ENCODE assay signal across 8 cellular contexts in genomic region chr1:111618953-111619634, GRCh38. TPM values are rescaled to one million over a fixed set of nuclear protein-coding genes. Genes with fewer than 3 reads are reported as not detected.
A peak's percentile ranks its signal among the peaks of the same experiment; 100 is the strongest.
DNase-seq lines count a peak whose midpoint lies in the region; ATAC-seq lines count a peak whose summit lies in the region.

No MANE protein-coding gene starts in this region.

- H3K4me1 Mint-ChIP-seq in activated T-helper 2 cell treated with anti-CD3 and anti-CD28 coated beads, Interferon-gamma antibody, Interleukin-2, Interleukin-4, amounts not matched to agents 10 μg/mL and 5 μg/mL and 100 μg/mL, durations not matched to agents 14 hours and 24 hours and 36 hours (ENCODE audit: low read depth): peaks cover 66% of the 10 kb centered on the region

- intact Hi-C loops in activated T-helper 2 cell treated with anti-CD3 and anti-CD28 coated beads, Interferon-gamma antibody, Interleukin-2, Interleukin-4, amounts not matched to agents 10 μg/mL and 5 μg/mL and 100 μg/mL, durations not matched to agents 14 hours and 24 hours and 36 hours (cut with micrococcal nuclease): loop anchor here (1.0 to 2.0 kb wide), 2 partner anchors 18 to 111 kb away; no protein-coding TSS in a partner anchor

- peak overlapping the region; percentile 85 for H3K4me3 Mint-ChIP-seq in activated T-helper 2 cell treated with anti-CD3 and anti-CD28 coated beads, Interferon-gamma antibody, Interleukin-2, Interleukin-4, amounts not matched to agents 10 μg/mL and 5 μg/mL and 100 μg/mL, durations not matched to agents 14 hours and 24 hours and 36 hours (ENCODE audit: low read depth)

- no peaks in the 10 kb centered on the region for H3K27me3 Mint-ChIP-seq in activated T-helper 2 cell treated with anti-CD3 and anti-CD28 coated beads, Interferon-gamma antibody, Interleukin-2, Interleukin-4, amounts not matched to agents 10 μg/mL and 5 μg/mL and 100 μg/mL, durations not matched to agents 14 hours and 24 hours and 36 hours (ENCODE audit: low read depth)

- H3K36me3 Mint-ChIP-seq in activated T-helper 2 cell treated with anti-CD3 and anti-CD28 coated beads, Interferon-gamma antibody, Interleukin-2, Interleukin-4, amounts not matched to agents 10 μg/mL and 5 μg/mL and 100 μg/mL, durations not matched to agents 14 hours and 24 hours and 36 hours (ENCODE audit: low read depth): peaks cover 35% of the 10 kb centered on the region

- no peaks in the 10 kb centered on the region for H3K9me3 Mint-ChIP-seq in activated T-helper 2 cell treated with anti-CD3 and anti-CD28 coated beads, Interferon-gamma antibody, Interleukin-2, Interleukin-4, amounts not matched to agents 10 μg/mL and 5 μg/mL and 100 μg/mL, durations not matched to agents 14 hours and 24 hours and 36 hours

- ATAC-seq in GM18909 (IDR thresholded peaks at IDR 0.05; ENCODE audit: poor library complexity, unreplicated experiment) (peak; percentile 4), HG03064 (IDR thresholded peaks at IDR 0.05; ENCODE audit: low read depth, unreplicated experiment) (peak; percentile 3), GM18861 (IDR thresholded peaks at IDR 0.05; ENCODE audit: unreplicated experiment) (no peak)

- peak overlapping the region; percentile 65 for H3K27ac ChIP-seq in temporal lobe (ENCODE audit: low read depth, low read length)

- peak overlapping the region; percentile 79 for H3K27ac Mint-ChIP-seq in activated T-helper 2 cell treated with anti-CD3 and anti-CD28 coated beads, Interferon-gamma antibody, Interleukin-2, Interleukin-4, amounts not matched to agents 10 μg/mL and 5 μg/mL and 100 μg/mL, durations not matched to agents 14 hours and 24 hours and 36 hours

- no peak for DNase-seq in activated T-helper 2 cell treated with anti-CD3 and anti-CD28 coated beads, Interferon-gamma antibody, Interleukin-2, Interleukin-4, amounts not matched to agents 10 μg/mL and 5 μg/mL and 100 μg/mL, durations not matched to agents 14 hours and 24 hours and 36 hours (ENCODE audit: low spot score)
- DNase-seq in iPS-NIHi7 (ENCODE audit: extremely low spot score) (peak; percentile 13), NCI-H82 treated with DMSO at 0.1 percent for 48 hours (lab: John Stamatoyannopoulos, UW; ENCODE audit: unreplicated experiment) (no peak), dedifferentiated amniotic fluid mesenchymal stem cell (ENCODE audit: extremely low spot score) (no peak)

RNA-seq across cellular contexts. Expression of gene RAP1A, which starts 0.5 kb away (rescaled TPM):
- total RNA-seq in activated T-helper 2 cell treated with anti-CD3 and anti-CD28 coated beads, Interferon-gamma antibody, Interleukin-2, Interleukin-4, amounts not matched to agents 10 μg/mL and 5 μg/mL and 100 μg/mL, durations not matched to agents 14 hours and 24 hours and 36 hours: 219 TPM in 2 replicates
- total RNA-seq in temporal lobe: 25.3 TPM
